ENCODE assay signal across 8 cellular contexts in the genomic region with DNA sequence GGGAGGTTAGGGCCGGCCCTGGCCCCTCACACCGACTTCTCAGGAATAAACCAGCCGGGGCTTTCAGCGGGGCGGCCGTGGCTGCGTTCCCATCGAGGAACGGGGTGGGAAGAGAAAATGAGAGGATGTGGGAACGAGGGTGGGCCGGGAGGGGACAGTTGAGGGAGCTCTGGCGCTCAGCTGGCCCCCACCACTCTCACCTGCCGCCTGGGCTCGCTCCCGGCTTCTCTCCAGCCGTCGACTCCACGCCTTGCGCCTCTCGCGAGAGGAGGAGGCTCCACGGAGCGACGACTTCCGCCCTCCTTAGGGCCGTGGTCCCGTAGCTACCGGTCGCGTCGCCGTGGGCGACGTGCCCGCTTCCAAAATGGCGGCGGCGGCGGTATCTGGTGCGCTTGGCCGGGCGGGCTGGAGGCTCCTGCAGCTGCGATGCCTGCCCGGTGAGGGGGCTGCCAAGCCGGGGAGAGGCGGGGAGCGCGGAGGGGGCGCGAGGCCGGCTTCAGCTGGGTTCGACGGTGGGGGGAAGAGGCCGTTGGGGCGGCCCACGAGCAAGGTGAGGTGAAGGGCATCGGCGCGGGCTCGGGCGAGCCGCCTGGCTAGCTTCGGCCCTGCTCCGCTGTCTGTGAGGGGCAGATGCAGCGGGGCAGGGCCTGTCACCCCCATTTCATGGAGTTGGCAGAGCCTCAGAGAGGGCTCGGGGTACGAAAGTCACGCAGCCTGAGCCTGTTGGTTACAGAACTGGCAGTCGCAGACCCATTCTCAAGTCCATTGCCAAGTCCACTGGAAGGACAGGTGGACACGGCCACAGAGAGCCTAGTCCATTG. TPM values are rescaled to one million over a fixed set of nuclear protein-coding genes. Genes with fewer than 3 reads are reported as not detected.
DNase-seq lines count a peak whose midpoint lies in the region; ATAC-seq and TF ChIP-seq lines count a peak whose summit lies in the region.

CIAPIN1 (minus strand) TSS at position 244 of the 821 bp plus-strand sequence. CDS start 6,457 bp downstream, outside the sequence.
A gene with protein sequence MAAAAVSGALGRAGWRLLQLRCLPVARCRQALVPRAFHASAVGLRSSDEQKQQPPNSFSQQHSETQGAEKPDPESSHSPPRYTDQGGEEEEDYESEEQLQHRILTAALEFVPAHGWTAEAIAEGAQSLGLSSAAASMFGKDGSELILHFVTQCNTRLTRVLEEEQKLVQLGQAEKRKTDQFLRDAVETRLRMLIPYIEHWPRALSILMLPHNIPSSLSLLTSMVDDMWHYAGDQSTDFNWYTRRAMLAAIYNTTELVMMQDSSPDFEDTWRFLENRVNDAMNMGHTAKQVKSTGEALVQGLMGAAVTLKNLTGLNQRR (plus strand): TSS at position 338 of the 821 bp plus-strand sequence. CDS start 27 bp downstream, at position 365.

- H3K36me3 ChIP-seq in PC-9 (ENCODE audit: low read depth) (peaks cover 8% of the 10 kb centered on the region; the same call in 1 of the 2 replicates), mucosa of stomach (ENCODE audit: control insufficient read depth, insufficient read depth, low read length) (no peaks in the 10 kb centered on the region)

- peak within 1 kb of the TSS; percentile 94 for H3K9ac ChIP-seq in mucosa of stomach (ENCODE audit: low read length)

- CTCF ChIA-PET in PC-9 (lab: Charles Lee) = interaction anchor here (0.9 kb wide), 1 partner anchor 15 kb away, joined by 4 read pairs; the partner anchor contains the start of gene POLR2C

- H2AFZ ChIP-seq in PC-9 = peak within 1 kb of the TSS; percentile 88

- no peaks in the 10 kb centered on the region for H3K9me2 ChIP-seq in PC-9 (ENCODE audit: insufficient read depth)

- H3K27me3 ChIP-seq in PC-9 (ENCODE audit: insufficient read depth, low read depth) (no peaks in the 10 kb centered on the region), mucosa of stomach (ENCODE audit: control insufficient read depth, insufficient read depth, low read length) (no peaks in the 10 kb centered on the region)

- H3K9me3 ChIP-seq in PC-9 (ENCODE audit: insufficient read depth, low read depth) (no peaks in the 10 kb centered on the region), mucosa of stomach (ENCODE audit: control insufficient read depth, low read length) (no peaks in the 10 kb centered on the region)

- H3F3A ChIP-seq in PC-9 (ENCODE audit: insufficient read depth, low read depth) = no peaks in the 10 kb centered on the region

- peaks cover 53% of the 10 kb centered on the region for H3K79me2 ChIP-seq in PC-9 (ENCODE audit: low read depth)

- H3K27ac ChIP-seq in PC-9 = peak within 1 kb of the TSS; percentile 53

- peak; percentile 86 for TF ChIP-seq POLR2A in erythroblast (IDR thresholded peaks at IDR 0.05; ENCODE audit: low read length)

- DNase-seq in DMS153 treated with DMSO at 0.1 percent for 48 hours (lab: John Stamatoyannopoulos, UW; ENCODE audit: unreplicated experiment) (peak; percentile 84), PC-9 (peak; percentile 86 to 88), erythroblast (lab: John Stamatoyannopoulos, UW) (peak; percentile 94 to 96)
- peak; percentile 87 for DNase-seq in Jurkat, Clone E6-1 (ENCODE audit: low read depth, low spot score)
- DNase-seq in activated T-cell treated with anti-CD3 and anti-CD28 coated beads, Interleukin-2, amount 50 U/mL, for 1 hour = peak; percentile 92
- peak; percentile 93 for DNase-seq in stimulated activated CD8-positive, alpha-beta memory T cell treated with anti-CD3 and anti-CD28 coated beads, Interleukin-4, amount 100 ng/mL, for 48 hours

- no TSS peak for BruUV-seq in PC-9 (replicated peaks; lab: Mats Ljungman, UMichigan)

- H3K4me1 ChIP-seq in PC-9 (replicated peaks; ENCODE audit: insufficient read depth) (peaks cover 14% of the 10 kb centered on the region), mucosa of stomach (ENCODE audit: control insufficient read depth, insufficient read depth, low read length) (peaks cover 11% of the 10 kb centered on the region)

- intact Hi-C loops in PC-9 (cut with micrococcal nuclease; ENCODE audit: unreplicated experiment) = no loop called here

- no peaks in the 10 kb centered on the region for H4K20me1 ChIP-seq in PC-9 (ENCODE audit: insufficient read depth)

- ATAC-seq in GM21619 (IDR thresholded peaks at IDR 0.05; ENCODE audit: unreplicated experiment) = peak; percentile 96

- TF ChIP-seq CTCF in PC-9 (conservative IDR thresholded peaks at IDR 0.05) = 0 out of 2 replicates have a peak, but pooled peaks have one; percentile 16

- POLR2A ChIA-PET in PC-9 (lab: Charles Lee; ENCODE audit: unreplicated experiment) = interaction anchor here (0.5 to 1.0 kb wide), 5 partner anchors 15 to 1289 kb away, joined by 3 to 6 read pairs (median 5); partner anchors contain the start of gene POLR2C

- peak within 1 kb of the TSS; percentile 88 for H3K4me2 ChIP-seq in PC-9

- H3K4me3 ChIP-seq in Jurkat, Clone E6-1 (ENCODE audit: low read length) = peak within 1 kb of the TSS; percentile 96
- H3K4me3 ChIP-seq in PC-9 (peak within 1 kb of the TSS; percentile 87), mucosa of stomach (ENCODE audit: low read length) (peak within 1 kb of the TSS; percentile 65)

RNA-seq across cellular contexts. Expression of gene CIAPIN1, which starts in this region (rescaled TPM):
- 95.5 TPM for polyA plus RNA-seq in Jurkat, Clone E6-1 (2012; ENCODE audit: insufficient read depth, insufficient read length)
- 51.4 and 56.4 TPM in 2 replicates for total RNA-seq in PC-9 (2021)

RNA-seq across cellular contexts. Expression of the second gene that starts in this region (rescaled TPM):
- polyA plus RNA-seq in Jurkat, Clone E6-1 (2012; ENCODE audit: insufficient read depth, insufficient read length) = 65.7 TPM
- 53.5 and 58.3 TPM in 2 replicates for total RNA-seq in PC-9 (2021)

Comparison
In these comparisons a context has a peak if more than half of its experiments do, and no peak if none do; other contexts are left out.
1. Peak in every context shown above with its lines: DNase-seq, ATAC-seq, H3K4me3 ChIP-seq and H3K27ac ChIP-seq.